Comparison of ENCODE assay signal across 20 cellular contexts in the genomic region with DNA sequence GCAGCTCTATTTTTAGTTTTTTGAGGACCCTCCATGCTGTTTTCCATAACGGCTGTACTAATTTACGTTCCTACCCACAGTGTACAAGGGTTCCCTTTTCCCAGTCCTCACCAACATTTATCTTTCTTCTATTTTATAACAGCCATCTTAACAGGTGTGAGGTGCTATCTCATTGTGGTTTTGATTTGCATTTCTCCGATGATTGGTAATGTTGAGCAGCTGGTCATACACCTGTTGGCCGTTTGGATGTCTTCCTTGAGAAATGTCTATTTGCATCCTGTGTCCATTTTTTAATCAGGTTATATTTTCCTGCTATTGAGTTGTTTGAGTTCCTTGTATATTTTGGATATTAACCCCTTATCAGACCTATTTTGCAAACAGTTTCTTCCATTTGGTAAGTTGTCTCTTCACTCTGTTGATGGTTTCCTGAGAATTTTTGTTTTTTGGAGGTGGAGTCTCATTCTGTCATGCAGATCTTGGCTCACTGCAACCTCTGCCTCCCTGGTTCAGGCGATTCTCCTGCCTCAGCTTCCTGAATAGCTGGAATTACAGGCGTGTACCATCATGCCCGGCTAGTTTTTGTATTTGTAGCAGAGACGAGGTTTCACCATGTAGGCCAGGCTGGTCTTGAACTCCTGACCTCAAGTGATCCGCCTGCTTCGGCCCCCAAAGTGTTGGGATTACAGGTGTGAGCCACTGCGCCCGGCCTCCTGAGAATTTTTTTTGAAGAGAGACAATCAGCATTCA.
A peak's percentile ranks its signal among the peaks of the same experiment; 100 is the strongest.
DNase-seq lines count a peak whose midpoint lies in the region; ATAC-seq and TF ChIP-seq lines count a peak whose summit lies in the region.
"Had no signal": no experiment of that assay in that cellular context is flagged by ENCODE, and none has a peak within 500 bp of the region (broad histone marks: within the 10 kb centered on the region; RNA-seq: fewer than 3 reads in every experiment).

No MANE protein-coding gene starts in this region.

- intact Hi-C loops in OCI-LY7 (cut with micrococcal nuclease; ENCODE audit: unreplicated experiment), result loop anchor here (1.0 to 2.0 kb wide), 3 partner anchors 36 to 109 kb away; no protein-coding TSS in a partner anchor
- intact Hi-C loops in activated CD4-positive, alpha-beta memory T cell treated with anti-CD3 and anti-CD28 coated beads for 36 hours (cut with micrococcal nuclease), result no loop called here

- H2AFZ ChIP-seq in OCI-LY7 (ENCODE audit: low read length), result no peak overlapping the region; the same call in 1 of the 2 replicates

- CTCF ChIA-PET in OCI-LY7 (lab: Charles Lee; ENCODE audit: unreplicated experiment), result interaction anchor here (0.8 to 1.1 kb wide), 2 partner anchors 17 to 65 kb away, joined by 3 to 4 read pairs; no protein-coding TSS in a partner anchor
- CTCF ChIA-PET in activated CD4-positive, alpha-beta memory T cell treated with anti-CD3 and anti-CD28 coated beads for 36 hours (lab: Charles Lee), result no interaction called here

- H3K4me2 ChIP-seq in OCI-LY7 (ENCODE audit: low read length), result peak overlapping the region; percentile 70

- H3K9me2 ChIP-seq in OCI-LY7 (ENCODE audit: insufficient read depth, low read length), result no peaks in the 10 kb centered on the region

- no peaks in the 10 kb centered on the region for H3K27me3 Mint-ChIP-seq in memory B cell
- H3K27me3 Mint-ChIP-seq in activated CD4-positive, alpha-beta memory T cell treated with anti-CD3 and anti-CD28 coated beads for 36 hours, result no peaks in the 10 kb centered on the region
- H3K27me3 Mint-ChIP-seq: central memory CD8-positive, alpha-beta T cell had no signal

- H3K36me3 ChIP-seq in OCI-LY7 (ENCODE audit: insufficient read depth, low read length), result no peaks in the 10 kb centered on the region
- H3K36me3 ChIP-seq: upper lobe of left lung had no signal

- H3K4me3 ChIP-seq in GM12865 (ENCODE audit: low read depth, low read length) (no peak overlapping the region), OCI-LY7 (ENCODE audit: low read depth, low read length, poor library complexity, severe bottlenecking) (peak overlapping the region; percentile 42)
- H3K4me3 ChIP-seq: upper lobe of left lung had no signal

- H3K4me3 Mint-ChIP-seq in memory B cell, result no peak overlapping the region
- H3K4me3 Mint-ChIP-seq in activated CD4-positive, alpha-beta memory T cell treated with anti-CD3 and anti-CD28 coated beads for 36 hours, result no peak overlapping the region
- H3K4me3 Mint-ChIP-seq: central memory CD8-positive, alpha-beta T cell had no signal

- no peak overlapping the region for H3K27ac Mint-ChIP-seq in memory B cell
- H3K27ac Mint-ChIP-seq in activated CD4-positive, alpha-beta memory T cell treated with anti-CD3 and anti-CD28 coated beads for 36 hours, result no peak overlapping the region

- H3K4me1 ChIP-seq in OCI-LY7 (ENCODE audit: insufficient read depth, low read length, poor library complexity, severe bottlenecking), result peaks cover 96% of the 10 kb centered on the region

- H3K4me1 Mint-ChIP-seq in memory B cell, result peaks cover 32% of the 10 kb centered on the region
- H3K4me1 Mint-ChIP-seq in activated CD4-positive, alpha-beta memory T cell treated with anti-CD3 and anti-CD28 coated beads for 36 hours (ENCODE audit: low read depth), result no peaks in the 10 kb centered on the region

- no peaks in the 10 kb centered on the region for H3K9me3 Mint-ChIP-seq in memory B cell
- no peaks in the 10 kb centered on the region for H3K9me3 Mint-ChIP-seq in activated CD4-positive, alpha-beta memory T cell treated with anti-CD3 and anti-CD28 coated beads for 36 hours
- H3K9me3 Mint-ChIP-seq: central memory CD8-positive, alpha-beta T cell had no signal

- no peak for TF ChIP-seq CTCF in GM12865 (IDR thresholded peaks at IDR 0.05; ENCODE audit: insufficient read depth, low read depth, low read length, missing control alignments)
- TF ChIP-seq CTCF in OCI-LY7 (conservative IDR thresholded peaks at IDR 0.05; ENCODE audit: low read length), result no peak

- BruUV-seq in OCI-LY7 (replicated peaks; lab: Mats Ljungman, UMichigan), result TSS peak; percentile 68

- peaks cover 20% of the 10 kb centered on the region for H3K36me3 Mint-ChIP-seq in memory B cell
- no peaks in the 10 kb centered on the region for H3K36me3 Mint-ChIP-seq in activated CD4-positive, alpha-beta memory T cell treated with anti-CD3 and anti-CD28 coated beads for 36 hours

- DNase-seq in GM12865 (ENCODE audit: low read depth) (peak; percentile 24), NCI-H1105 treated with DMSO at 0.1 percent for 48 hours (lab: John Stamatoyannopoulos, UW) (peak; percentile 67), OCI-LY7 (ENCODE audit: low spot score) (peak; percentile 93), memory B cell (ENCODE audit: low spot score in 2 of 2) (no peak)
- DNase-seq in activated CD4-positive, alpha-beta memory T cell treated with anti-CD3 and anti-CD28 coated beads for 36 hours, result no peak
- DNase-seq: activated CD4-positive, alpha-beta T cell treated with anti-CD3 and anti-CD28 coated beads for 48 hours; activated CD8-positive, alpha-beta memory T cell treated with anti-CD3 and anti-CD28 coated beads, Interleukin-2, amount 50 U/mL, for 48 hours; activated gamma-delta T cell treated with Interleukin-2 at 50 U/mL for 16 hours; amygdala; effector CD8-positive, alpha-beta T cell; kidney; NCI-H2227 treated with DMSO at 0.1 percent for 48 hours; stimulated activated CD4-positive, alpha-beta T cell treated with anti-CD3 and anti-CD28 coated beads, Interleukin-15, amount 100 ng/mL, for 24 hours; stimulated activated naive CD4-positive, alpha-beta T cell treated with Interleukin-2 at 50 U/mL for 16 hours; upper lobe of left lung had no signal

- H3K27ac ChIP-seq in OCI-LY7 (ENCODE audit: low read depth, low read length, poor library complexity, severe bottlenecking), result peak overlapping the region; percentile 97
- H3K27ac ChIP-seq: upper lobe of left lung had no signal

- ATAC-seq in memory B cell (ENCODE audit: low read depth), result peak; percentile 51
- ATAC-seq in GM21825 (IDR thresholded peaks at IDR 0.05; ENCODE audit: unreplicated experiment), result no peak
- ATAC-seq in HG03469 (IDR thresholded peaks at IDR 0.05; ENCODE audit: unreplicated experiment), result no peak
- ATAC-seq in GM21619 (IDR thresholded peaks at IDR 0.05; ENCODE audit: unreplicated experiment), result no peak
- ATAC-seq: HCT116 had no signal

- H3K9me3 ChIP-seq in OCI-LY7 (ENCODE audit: low read length), result no peaks in the 10 kb centered on the region
- H3K9me3 ChIP-seq: upper lobe of left lung had no signal

- no peaks in the 10 kb centered on the region for H4K20me1 ChIP-seq in OCI-LY7 (ENCODE audit: insufficient read depth, low read length)

- POLR2A ChIA-PET in OCI-LY7 (lab: Charles Lee), result interaction anchor here (0.6 to 3.1 kb wide), 7 partner anchors 9 to 110 kb away, joined by 3 to 12 read pairs (median 4); no protein-coding TSS in a partner anchor
- POLR2A ChIA-PET in activated CD4-positive, alpha-beta memory T cell treated with anti-CD3 and anti-CD28 coated beads for 36 hours (lab: Charles Lee), result no interaction called here

- H3K79me2 ChIP-seq in OCI-LY7 (ENCODE audit: insufficient read depth, low read depth, low read length), result peaks cover 10% of the 10 kb centered on the region; the same call in 1 of the 2 replicates

Comparison
In these comparisons a context has a peak if more than half of its experiments do, and no peak if none do; other contexts are left out.
1. DNase-seq: peak in GM12865 (single experiment), NCI-H1105 treated with DMSO at 0.1 percent for 48 hours (single experiment) and OCI-LY7 (single experiment); none in memory B cell (0 of 2) and activated CD4-positive, alpha-beta memory T cell treated with anti-CD3 and anti-CD28 coated beads for 36 hours (single experiment).